Comparison of ENCODE assay signal across 1 cellular context in the genomic region with DNA sequence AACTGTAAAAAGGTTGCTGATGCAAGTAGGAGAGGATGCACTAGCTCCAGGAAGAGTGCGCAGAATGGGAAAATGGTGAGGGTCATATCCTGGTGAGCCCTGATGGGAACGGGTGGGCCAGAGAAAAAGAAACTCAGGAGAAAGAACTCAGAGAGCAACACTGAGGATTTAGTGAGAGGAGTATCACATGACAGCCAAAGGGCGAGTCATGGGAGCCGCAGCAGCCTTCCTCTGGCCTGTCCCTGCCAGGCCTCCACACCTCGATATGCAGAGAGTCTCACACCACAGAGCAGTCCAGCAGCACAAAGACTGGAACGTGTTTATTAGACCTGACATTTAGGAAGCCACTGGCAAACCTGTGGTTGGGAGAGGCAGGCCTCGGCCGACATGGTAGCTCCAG.
TF ChIP-seq lines count a peak whose summit lies in the region.

No MANE protein-coding gene starts in this region.

TF ChIP-seq in SK-N-SH treated with all-trans-retinoic acid at 6 μM for 48 hours, 23 proteins besides CTCF, POLR2A, EP300 and RAD21 (continued from another document):
- TF ChIP-seq, protein P1, sequence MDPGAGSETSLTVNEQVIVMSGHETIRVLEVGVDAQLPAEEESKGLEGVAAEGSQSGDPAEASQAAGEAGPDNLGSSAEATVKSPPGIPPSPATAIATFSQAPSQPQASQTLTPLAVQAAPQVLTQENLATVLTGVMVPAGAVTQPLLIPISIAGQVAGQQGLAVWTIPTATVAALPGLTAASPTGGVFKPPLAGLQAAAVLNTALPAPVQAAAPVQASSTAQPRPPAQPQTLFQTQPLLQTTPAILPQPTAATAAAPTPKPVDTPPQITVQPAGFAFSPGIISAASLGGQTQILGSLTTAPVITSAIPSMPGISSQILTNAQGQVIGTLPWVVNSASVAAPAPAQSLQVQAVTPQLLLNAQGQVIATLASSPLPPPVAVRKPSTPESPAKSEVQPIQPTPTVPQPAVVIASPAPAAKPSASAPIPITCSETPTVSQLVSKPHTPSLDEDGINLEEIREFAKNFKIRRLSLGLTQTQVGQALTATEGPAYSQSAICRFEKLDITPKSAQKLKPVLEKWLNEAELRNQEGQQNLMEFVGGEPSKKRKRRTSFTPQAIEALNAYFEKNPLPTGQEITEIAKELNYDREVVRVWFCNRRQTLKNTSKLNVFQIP (CRISPR knock-in tag; IDR thresholded peaks at IDR 0.05; ENCODE audit: borderline replicate concordance, low read depth): no peak
